In the genomic region with DNA sequence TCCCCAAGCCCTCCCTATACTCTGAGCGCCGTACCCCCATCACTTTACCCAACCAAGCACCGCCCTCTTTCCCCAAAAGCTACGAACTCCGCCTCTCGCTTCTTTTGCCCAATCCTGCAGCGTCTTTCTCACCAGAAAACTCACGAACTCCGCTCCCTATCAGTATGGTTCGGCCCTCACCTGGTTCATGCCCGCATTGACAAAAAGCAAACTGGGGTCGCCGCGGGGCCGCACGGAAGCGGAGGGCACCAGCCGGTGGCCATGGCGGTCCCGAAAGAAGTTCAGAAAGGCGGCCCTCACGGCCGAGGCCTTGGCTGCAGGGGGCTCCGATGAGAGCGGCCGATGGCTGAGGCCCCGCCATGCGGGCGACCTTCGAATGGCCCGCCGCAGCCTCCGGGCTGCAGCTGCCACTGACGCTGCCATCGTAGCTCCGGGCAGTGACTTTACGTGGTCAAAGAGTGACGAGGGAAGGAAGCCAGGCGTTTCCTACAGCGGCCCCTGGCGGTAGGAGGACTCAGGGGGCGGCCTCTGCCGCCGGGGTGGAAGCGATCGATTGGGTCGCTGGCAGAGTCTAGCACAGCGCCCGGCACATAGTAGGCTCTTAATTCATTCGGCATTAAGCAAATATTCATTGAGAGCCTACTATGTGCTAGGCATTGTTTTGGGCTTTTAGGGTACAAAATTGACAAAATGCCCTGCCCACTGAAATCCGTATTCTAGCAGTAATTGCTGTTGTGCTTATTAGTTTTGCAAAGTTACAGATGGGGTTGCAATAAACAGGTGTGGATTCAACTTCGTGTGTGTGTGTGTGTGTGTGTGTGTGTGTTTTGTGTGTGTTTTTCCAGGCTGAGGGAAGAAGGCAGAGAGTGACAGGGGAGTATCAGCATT, we compare ENCODE assay signal across 8 cellular contexts. TPM values are rescaled to one million over a fixed set of nuclear protein-coding genes. Genes with fewer than 3 reads are reported as not detected.
DNase-seq lines count a peak whose midpoint lies in the region; ATAC-seq and TF ChIP-seq lines count a peak whose summit lies in the region.

Gene AARS2 (minus strand): TSS at position 447 of the 888 bp plus-strand sequence. CDS start 24 bp downstream, at position 423.

- H3K27me3 Mint-ChIP-seq in activated naive CD8-positive, alpha-beta T cell treated with anti-CD3 and anti-CD28 coated beads, Interleukin-2, amount 50 U/mL, for 24 hours, result peaks cover 2% of the 10 kb centered on the region
- H3K27me3 Mint-ChIP-seq in type B pancreatic cell, result peaks cover 11% of the 10 kb centered on the region

- peaks cover 0 to 36% (median 10%) of the 10 kb centered on the region in 12 donors for H3K4me1 ChIP-seq in heart left ventricle

- H3K27ac Mint-ChIP-seq in activated naive CD8-positive, alpha-beta T cell treated with anti-CD3 and anti-CD28 coated beads, Interleukin-2, amount 50 U/mL, for 24 hours, result peak within 1 kb of the TSS; percentile 90
- peak within 1 kb of the TSS; percentile 92 for H3K27ac Mint-ChIP-seq in type B pancreatic cell

- peak within 1 kb of the TSS; percentile 60 to 100 (median 96) for H3K4me3 ChIP-seq in heart left ventricle

- intact Hi-C loops in heart left ventricle (cut with DNase I), result loop anchor here in 2 of 10 donors (2.0 to 10.0 kb wide), 3 partner anchors 46 to 208 kb away; partner anchors contain the start of genes CDC5L (in 1 of the 2) and NFKBIE (in 1 of the 2)

- TF ChIP-seq CTCF in GM12874 (IDR thresholded peaks at IDR 0.05; ENCODE audit: insufficient read depth, low read depth, low read length) (peak; percentile 99), heart left ventricle (IDR thresholded peaks at IDR 0.05) (peak; percentile 93 to 100 (median 98)), type B pancreatic cell (conservative IDR thresholded peaks at IDR 0.05) (peak; percentile 99)

- peaks cover 0 to 38% (median 31%) of the 10 kb centered on the region in 9 donors for H3K36me3 ChIP-seq in heart left ventricle

- H3K27ac ChIP-seq in heart left ventricle, result peak within 1 kb of the TSS; percentile 56 to 91 (median 80)

- peak; percentile 85 for DNase-seq in NCI-H1105 treated with DMSO at 0.1 percent for 48 hours (lab: John Stamatoyannopoulos, UW)
- DNase-seq in SW480 (ENCODE audit: low spot score), result peak; percentile 79
- peak; percentile 99 for DNase-seq in activated naive CD8-positive, alpha-beta T cell treated with anti-CD3 and anti-CD28 coated beads, Interleukin-2, amount 50 U/mL, for 24 hours
- peak; percentile 87 to 94 (median 89) for DNase-seq in heart left ventricle
- peak; percentile 74 for DNase-seq in pons (ENCODE audit: low spot score)
- peak; percentile 93 for DNase-seq in type B pancreatic cell (ENCODE audit: extremely low spot score, unreplicated experiment)

- 2 to 5% (median 3%) methylated on average over 34 to 52 of the region's 52 CpGs for WGBS in heart left ventricle, 4 donors

- H3K4me3 Mint-ChIP-seq in activated naive CD8-positive, alpha-beta T cell treated with anti-CD3 and anti-CD28 coated beads, Interleukin-2, amount 50 U/mL, for 24 hours, result peak within 1 kb of the TSS; percentile 95
- H3K4me3 Mint-ChIP-seq in type B pancreatic cell, result peak within 1 kb of the TSS; percentile 94

- H3K27me3 ChIP-seq in heart left ventricle, result peaks cover 0 to 5% (median 0%) of the 10 kb centered on the region in 9 donors

- no peaks in the 10 kb centered on the region for H3K9me3 ChIP-seq in heart left ventricle

- peak in 1 of 2 donors; percentile 58 for TF ChIP-seq POLR2A in heart left ventricle (IDR thresholded peaks at IDR 0.05)

- peak; percentile 95 for ATAC-seq in HG02759 (IDR thresholded peaks at IDR 0.05; ENCODE audit: unreplicated experiment)
- peak; percentile 95 for ATAC-seq in activated naive CD8-positive, alpha-beta T cell treated with anti-CD3 and anti-CD28 coated beads, Interleukin-2, amount 50 U/mL, for 24 hours
- ATAC-seq in heart left ventricle, result peak; percentile 80 to 93 (median 92)

- peaks cover 22% of the 10 kb centered on the region for H3K36me3 Mint-ChIP-seq in activated naive CD8-positive, alpha-beta T cell treated with anti-CD3 and anti-CD28 coated beads, Interleukin-2, amount 50 U/mL, for 24 hours (ENCODE audit: low read depth)
- H3K36me3 Mint-ChIP-seq in type B pancreatic cell, result peaks cover 12% of the 10 kb centered on the region

- H3K9me3 Mint-ChIP-seq in activated naive CD8-positive, alpha-beta T cell treated with anti-CD3 and anti-CD28 coated beads, Interleukin-2, amount 50 U/mL, for 24 hours, result no peaks in the 10 kb centered on the region
- H3K9me3 Mint-ChIP-seq in type B pancreatic cell, result no peaks in the 10 kb centered on the region

- H3K4me1 Mint-ChIP-seq in activated naive CD8-positive, alpha-beta T cell treated with anti-CD3 and anti-CD28 coated beads, Interleukin-2, amount 50 U/mL, for 24 hours, result peaks cover 15% of the 10 kb centered on the region
- H3K4me1 Mint-ChIP-seq in type B pancreatic cell (ENCODE audit: unreplicated experiment), result peaks cover 9% of the 10 kb centered on the region

RNA-seq across cellular contexts. Expression of gene AARS2, which starts in this region (rescaled TPM):
- total RNA-seq in heart left ventricle, result 1 to 10 TPM; 5.0 to 9.8 (median 7.6) TPM
- 1 to 10 TPM; 4.1 to 7.6 TPM for polyA plus RNA-seq in heart left ventricle
- 34.3 and 37.3 TPM in 2 replicates for total RNA-seq in type B pancreatic cell (ENCODE audit: low replicate concordance)

Comparison
In these comparisons a context has a peak if more than half of its experiments do, and no peak if none do; other contexts are left out.
1. Peak in every context shown above with its lines: DNase-seq, ATAC-seq, H3K4me3 ChIP-seq and H3K27ac ChIP-seq.